8 cellular contexts compared by ENCODE assay signal in the genomic region with DNA sequence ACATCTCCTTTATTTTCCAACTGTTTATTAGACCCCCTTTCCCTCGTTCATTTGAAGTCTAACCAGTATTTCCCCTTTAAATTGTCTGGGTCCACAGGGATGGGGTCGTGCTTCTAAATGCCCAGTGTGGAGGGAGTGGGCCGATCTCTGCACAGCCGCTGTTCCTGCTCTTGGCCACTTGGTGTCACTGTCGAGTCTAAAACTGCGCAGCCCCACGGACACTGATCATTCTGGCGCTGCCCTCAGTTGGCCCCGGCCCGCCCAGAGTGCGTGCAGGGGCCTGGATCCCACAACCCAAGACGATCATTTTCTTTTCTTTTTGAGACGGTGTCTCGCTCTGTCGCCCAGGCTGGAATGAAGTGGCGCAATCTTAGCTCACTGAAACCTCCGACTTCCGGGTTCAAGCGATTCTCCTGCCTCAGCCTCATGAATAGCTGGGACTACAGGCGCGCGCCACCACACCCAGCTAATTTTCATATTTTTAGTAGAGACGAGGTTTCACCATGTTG. TPM values are rescaled to one million over a fixed set of nuclear protein-coding genes. Genes with fewer than 3 reads are reported as not detected.
DNase-seq lines count a peak whose midpoint lies in the region; ATAC-seq and TF ChIP-seq lines count a peak whose summit lies in the region.

No MANE protein-coding gene starts in this region.

- H3K27ac Mint-ChIP-seq in activated T-helper 2 cell treated with anti-CD3 and anti-CD28 coated beads, Interferon-gamma antibody, Interleukin-2, Interleukin-4, amounts not matched to agents 10 μg/mL and 5 μg/mL and 100 μg/mL, durations not matched to agents 14 hours and 24 hours and 36 hours = no peak overlapping the region

- H3K4me3 Mint-ChIP-seq in activated T-helper 2 cell treated with anti-CD3 and anti-CD28 coated beads, Interferon-gamma antibody, Interleukin-2, Interleukin-4, amounts not matched to agents 10 μg/mL and 5 μg/mL and 100 μg/mL, durations not matched to agents 14 hours and 24 hours and 36 hours (ENCODE audit: low read depth) = no peak overlapping the region

- peaks cover 5% of the 10 kb centered on the region for H3K4me1 Mint-ChIP-seq in activated T-helper 2 cell treated with anti-CD3 and anti-CD28 coated beads, Interferon-gamma antibody, Interleukin-2, Interleukin-4, amounts not matched to agents 10 μg/mL and 5 μg/mL and 100 μg/mL, durations not matched to agents 14 hours and 24 hours and 36 hours (ENCODE audit: low read depth)

- intact Hi-C loops in activated T-helper 2 cell treated with anti-CD3 and anti-CD28 coated beads, Interferon-gamma antibody, Interleukin-2, Interleukin-4, amounts not matched to agents 10 μg/mL and 5 μg/mL and 100 μg/mL, durations not matched to agents 14 hours and 24 hours and 36 hours (cut with micrococcal nuclease) = loop anchor here (1.0 to 10.0 kb wide), 3 partner anchors 33 to 261 kb away; no protein-coding TSS in a partner anchor
- intact Hi-C loops in transverse colon (cut with DNase I; ENCODE audit: low total_unique reads) = loop anchor here (1.0 kb wide), 1 partner anchor 40 kb away; no protein-coding TSS in a partner anchor

- ATAC-seq in GM18868 (IDR thresholded peaks at IDR 0.05; ENCODE audit: unreplicated experiment) (peak; percentile 86), foreskin keratinocyte (peak; percentile 87)

- H3K27me3 ChIP-seq in foreskin keratinocyte = no peaks in the 10 kb centered on the region
- H3K27me3 ChIP-seq in osteoblast (ENCODE audit: insufficient read depth, low read length) = no peaks in the 10 kb centered on the region
- H3K27me3 ChIP-seq in transverse colon = no peaks in the 10 kb centered on the region

- WGBS in transverse colon (ENCODE audit: low coverage in 1 of 2), 2 donors = 0 to 20% methylated on average over 1 to 23 of the region's 23 CpGs

- H3K79me2 ChIP-seq in osteoblast (ENCODE audit: insufficient read depth, low read length) = no peaks in the 10 kb centered on the region

- H3K9me3 Mint-ChIP-seq in activated T-helper 2 cell treated with anti-CD3 and anti-CD28 coated beads, Interferon-gamma antibody, Interleukin-2, Interleukin-4, amounts not matched to agents 10 μg/mL and 5 μg/mL and 100 μg/mL, durations not matched to agents 14 hours and 24 hours and 36 hours = no peaks in the 10 kb centered on the region

- H3K36me3 ChIP-seq in osteoblast (ENCODE audit: insufficient read depth, low read length) = no peaks in the 10 kb centered on the region
- no peaks in the 10 kb centered on the region for H3K36me3 ChIP-seq in transverse colon

- no peaks in the 10 kb centered on the region for H3K9me3 ChIP-seq in osteoblast (ENCODE audit: low read depth, low read length)
- no peaks in the 10 kb centered on the region for H3K9me3 ChIP-seq in transverse colon

- H3K4me1 ChIP-seq in foreskin keratinocyte = no peaks in the 10 kb centered on the region
- H3K4me1 ChIP-seq in osteoblast (ENCODE audit: insufficient read depth, low read length) = no peaks in the 10 kb centered on the region
- peaks cover 0 to 5% (median 0%) of the 10 kb centered on the region in 4 donors for H3K4me1 ChIP-seq in transverse colon

- TF ChIP-seq CTCF in foreskin keratinocyte (conservative IDR thresholded peaks at IDR 0.05) = peak; percentile 82
- TF ChIP-seq CTCF in osteoblast (IDR thresholded peaks at IDR 0.05; ENCODE audit: extremely low read depth, low read depth, low read length) = peak; percentile 89
- peak; percentile 92 to 96 (median 96) for TF ChIP-seq CTCF in transverse colon (IDR thresholded peaks at IDR 0.05)

- no peak for TF ChIP-seq EP300 in transverse colon (IDR thresholded peaks at IDR 0.05; ENCODE audit: low read depth)

- H4K20me1 ChIP-seq in osteoblast (ENCODE audit: insufficient read depth, low read length) = no peaks in the 10 kb centered on the region

- DNase-seq in ACHN (peak; percentile 42), KBM-7 (peak; percentile 94), RPMI7951 (ENCODE audit: low read depth) (peak; percentile 56), foreskin keratinocyte (peak in 1 of 2 donors; percentile 33), osteoblast (ENCODE audit: insufficient read length, low spot score, missing footprints) (peak; percentile 95), transverse colon (peak; percentile 71)
- DNase-seq in activated T-helper 2 cell treated with anti-CD3 and anti-CD28 coated beads, Interferon-gamma antibody, Interleukin-2, Interleukin-4, amounts not matched to agents 10 μg/mL and 5 μg/mL and 100 μg/mL, durations not matched to agents 14 hours and 24 hours and 36 hours (ENCODE audit: low spot score) = peak; percentile 51

- peaks cover 7% of the 10 kb centered on the region for H3K27me3 Mint-ChIP-seq in activated T-helper 2 cell treated with anti-CD3 and anti-CD28 coated beads, Interferon-gamma antibody, Interleukin-2, Interleukin-4, amounts not matched to agents 10 μg/mL and 5 μg/mL and 100 μg/mL, durations not matched to agents 14 hours and 24 hours and 36 hours (ENCODE audit: low read depth)

- in situ Hi-C loops in ACHN (cut with HindIII; ENCODE audit: low pct_ligation_motif_present, low pct_unique_long_range_greater_than_20kb, low sequenced_read_pairs) (no loop called here), KBM-7 (cut with MboI; ENCODE audit: low pct_unique_long_range_greater_than_20kb, low sequenced_read_pairs) (no loop called here), transverse colon (cut with MboI; ENCODE audit: low pct_ligation_motif_present in 1 of 4, low pct_unique_long_range_greater_than_20kb in 1 of 4, low sequenced_read_pairs in 3 of 4) (loop anchor here in 1 of 4 donors (5.0 kb wide), 1 partner anchor 38 kb away; no protein-coding TSS in a partner anchor)

- H3K4me3 ChIP-seq in osteoblast (ENCODE audit: insufficient read depth, low read length) = no peak overlapping the region
- H3K4me3 ChIP-seq in transverse colon = peak overlapping the region in 2 of 4 donors; percentile 19 to 41

- H3K36me3 Mint-ChIP-seq in activated T-helper 2 cell treated with anti-CD3 and anti-CD28 coated beads, Interferon-gamma antibody, Interleukin-2, Interleukin-4, amounts not matched to agents 10 μg/mL and 5 μg/mL and 100 μg/mL, durations not matched to agents 14 hours and 24 hours and 36 hours (ENCODE audit: low read depth) = no peaks in the 10 kb centered on the region

- no peak for TF ChIP-seq POLR2A in transverse colon (IDR thresholded peaks at IDR 0.05)

- no peak overlapping the region for H2AFZ ChIP-seq in osteoblast (ENCODE audit: low read length)

- H3K4me2 ChIP-seq in osteoblast (ENCODE audit: insufficient read depth, low read length) = peak overlapping the region; percentile 5

- H3K27ac ChIP-seq in foreskin keratinocyte = no peak overlapping the region
- H3K27ac ChIP-seq in osteoblast (ENCODE audit: low read depth, low read length) = no peak overlapping the region
- peak overlapping the region in 1 of 4 donors; percentile 57 for H3K27ac ChIP-seq in transverse colon

RNA-seq across cellular contexts. Expression of a gene that starts 12.0 kb away (rescaled TPM):
- total RNA-seq in RPMI7951 (2014; rRNA removed; shearing (Covaris generic)) = not detected in 2 replicates
- total RNA-seq in activated T-helper 2 cell treated with anti-CD3 and anti-CD28 coated beads, Interferon-gamma antibody, Interleukin-2, Interleukin-4, amounts not matched to agents 10 μg/mL and 5 μg/mL and 100 μg/mL, durations not matched to agents 14 hours and 24 hours and 36 hours = not detected in 2 replicates
- total RNA-seq in foreskin keratinocyte = not detected in 2 replicates
- not detected in 2 replicates for polyA plus RNA-seq in foreskin keratinocyte
- not detected in 2 replicates for total RNA-seq in osteoblast
- not detected for total RNA-seq in transverse colon

RNA-seq across cellular contexts. Expression of a gene that starts 50.2 kb away (rescaled TPM):
- total RNA-seq in RPMI7951 (2014; rRNA removed; shearing (Covaris generic)) = 0.68 and 0.72 TPM in 2 replicates
- 0.21 and 0.30 TPM in 2 replicates for total RNA-seq in activated T-helper 2 cell treated with anti-CD3 and anti-CD28 coated beads, Interferon-gamma antibody, Interleukin-2, Interleukin-4, amounts not matched to agents 10 μg/mL and 5 μg/mL and 100 μg/mL, durations not matched to agents 14 hours and 24 hours and 36 hours
- total RNA-seq in foreskin keratinocyte = 11.4 and 12.9 TPM in 2 replicates
- polyA plus RNA-seq in foreskin keratinocyte = 14.2 and 15.0 TPM in 2 replicates
- 38.4 and 39.8 TPM in 2 replicates for total RNA-seq in osteoblast
- 10 to 100 TPM; 12.5 to 23.6 (median 17.1) TPM for total RNA-seq in transverse colon
